22 cellular contexts compared by ENCODE assay signal in the genomic region with DNA sequence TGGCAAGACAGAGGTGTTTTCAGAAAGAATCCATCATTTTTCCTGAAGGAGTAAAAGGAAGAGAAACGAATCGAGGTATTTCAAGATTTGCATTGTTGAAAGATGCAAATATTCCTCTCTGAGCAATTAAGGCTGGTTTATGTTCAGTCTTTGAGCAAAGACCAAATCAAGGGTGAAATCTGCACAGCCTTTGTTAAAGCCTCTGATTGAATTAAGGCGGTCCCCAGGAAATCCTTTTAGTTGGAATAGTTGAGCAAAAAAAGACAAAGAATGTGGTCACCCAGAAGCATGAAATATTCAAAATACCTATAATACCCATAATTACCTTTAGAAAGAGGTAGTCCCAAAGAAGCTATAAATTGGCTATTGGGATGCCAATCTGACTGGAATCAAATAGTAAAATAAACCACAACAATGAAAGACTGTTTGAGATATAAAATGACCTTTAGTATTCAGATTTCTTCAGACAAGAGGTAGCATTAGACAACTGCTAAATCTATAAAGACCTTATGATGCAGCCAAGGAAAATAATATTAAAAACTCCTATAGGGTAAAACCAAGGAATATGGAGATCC.
"Had no signal": no experiment of that assay in that cellular context is flagged by ENCODE, and none has a peak within 500 bp of the region (broad histone marks: within the 10 kb centered on the region; RNA-seq: fewer than 3 reads in every experiment).

No MANE protein-coding gene starts in this region.

- H3K27me3 ChIP-seq: adrenal gland, body of pancreas, spleen, suprapubic skin, upper lobe of left lung had no signal

- H3K27ac Mint-ChIP-seq: activated CD4-positive, alpha-beta memory T cell treated with anti-CD3 and anti-CD28 coated beads, Interleukin-2, amount 10 ng/mL, durations not matched to agents 7 days and 5 days; memory B cell; stimulated activated naive CD8-positive, alpha-beta T cell treated with anti-CD3 and anti-CD28 coated beads, Interleukin-15, Interleukin-2, amounts not matched to agents 100 ng/mL and 50 ng/mL, for 24 hours had no signal

- H3K27ac ChIP-seq: adrenal gland, psoas muscle, suprapubic skin, upper lobe of left lung had no signal

- H3K4me3 Mint-ChIP-seq: activated CD4-positive, alpha-beta memory T cell treated with anti-CD3 and anti-CD28 coated beads, Interleukin-2, amount 10 ng/mL, durations not matched to agents 7 days and 5 days; activated T-cell treated with anti-CD3 and anti-CD28 coated beads, Interleukin-2, amount 50 U/mL, for 4 hours; central memory CD8-positive, alpha-beta T cell; memory B cell; nephron; stimulated activated naive CD8-positive, alpha-beta T cell treated with anti-CD3 and anti-CD28 coated beads, Interleukin-15, Interleukin-2, amounts not matched to agents 100 ng/mL and 50 ng/mL, for 24 hours; WTC11 had no signal

- H3K4me3 ChIP-seq: adrenal gland, body of pancreas, psoas muscle, spleen, suprapubic skin, upper lobe of left lung had no signal

- H3K27me3 Mint-ChIP-seq: activated CD4-positive, alpha-beta memory T cell treated with anti-CD3 and anti-CD28 coated beads, Interleukin-2, amount 10 ng/mL, durations not matched to agents 7 days and 5 days; central memory CD8-positive, alpha-beta T cell; memory B cell; stimulated activated naive CD8-positive, alpha-beta T cell treated with anti-CD3 and anti-CD28 coated beads, Interleukin-15, Interleukin-2, amounts not matched to agents 100 ng/mL and 50 ng/mL, for 24 hours had no signal

- H3K4me1 ChIP-seq: adrenal gland, body of pancreas, psoas muscle, spleen, suprapubic skin, upper lobe of left lung had no signal

- H3K9me3 Mint-ChIP-seq: WTC11 had no signal

- H3K9me3 ChIP-seq: adrenal gland, body of pancreas, psoas muscle, spleen, suprapubic skin, upper lobe of left lung had no signal

- H3K36me3 ChIP-seq: adrenal gland, spleen, suprapubic skin, upper lobe of left lung had no signal

- DNase-seq: activated CD4-positive, alpha-beta memory T cell treated with anti-CD3 and anti-CD28 coated beads, Interleukin-2, amount 10 ng/mL, durations not matched to agents 7 days and 5 days; activated CD4-positive, alpha-beta T cell treated with anti-CD3 and anti-CD28 coated beads for 4 hours; activated effector memory CD4-positive, alpha-beta T cell treated with Interleukin-2 at 50 U/mL for 16 hours; activated naive CD4-positive, alpha-beta T cell treated with anti-CD3 and anti-CD28 coated beads, Interleukin-2, amount 50 U/mL, for 16 hours; activated T-cell treated with anti-CD3 and anti-CD28 coated beads, Interleukin-2, amount 50 U/mL, for 4 hours; adrenal gland; body of pancreas; cortex of kidney; effector CD4-positive, alpha-beta T cell; foreskin melanocyte; left ventricle myocardium superior; psoas muscle; spleen; T-helper 2 cell; upper lobe of left lung had no signal

- H3K36me3 Mint-ChIP-seq: memory B cell, WTC11 had no signal

- ATAC-seq: activated T-cell treated with anti-CD3 and anti-CD28 coated beads, Interleukin-2, amount 50 U/mL, for 4 hours; body of pancreas; left ventricle myocardium superior; psoas muscle; sciatic nerve; WTC11 had no signal

- H3K4me1 Mint-ChIP-seq: activated CD4-positive, alpha-beta memory T cell treated with anti-CD3 and anti-CD28 coated beads, Interleukin-2, amount 10 ng/mL, durations not matched to agents 7 days and 5 days; central memory CD8-positive, alpha-beta T cell; memory B cell had no signal
